37 cellular contexts compared by ENCODE assay signal in genomic region chr1:18657436-18658179, GRCh38. TPM values are rescaled to one million over a fixed set of nuclear protein-coding genes. Genes with fewer than 3 reads are reported as not detected.
"Had no signal": no experiment of that assay in that cellular context is flagged by ENCODE, and none has a peak within 500 bp of the region (broad histone marks: within the 10 kb centered on the region; RNA-seq: fewer than 3 reads in every experiment).

No MANE protein-coding gene starts in this region.

- H3K27ac Mint-ChIP-seq: activated CD8-positive, alpha-beta T cell treated with anti-CD3 and anti-CD28 coated beads for 36 hours; activated T-cell treated with anti-CD3 and anti-CD28 coated beads, Interleukin-2, amount 50 U/mL, for 72 hours; effector memory CD8-positive, alpha-beta T cell; progenitor cell of endocrine pancreas; stimulated activated memory B cell treated with anti-CD40 and anti-IgM and Interleukin-4, amounts not matched to agents 10 μg/mL and 1 μg/mL and 100 μg/mL, for 72 hours; T-helper 1 cell treated with Interleukin-12 subunit alpha and Interleukin-12 subunit beta and Interleukin-4 antibody, amounts not matched to agents 30 μg/mL and 1 μg/mL, for 36 hours had no signal

- H3K9me3 ChIP-seq: body of pancreas, gastroesophageal sphincter, neutrophil, ovary, sigmoid colon, upper lobe of left lung, vagina had no signal

- H3K4me3 Mint-ChIP-seq: activated CD8-positive, alpha-beta T cell treated with anti-CD3 and anti-CD28 coated beads for 36 hours; activated T-cell treated with anti-CD3 and anti-CD28 coated beads, Interleukin-2, amount 50 U/mL, for 72 hours; effector memory CD8-positive, alpha-beta T cell; naive thymus-derived CD8-positive, alpha-beta T cell; stimulated activated memory B cell treated with anti-CD40 and anti-IgM and Interleukin-4, amounts not matched to agents 10 μg/mL and 1 μg/mL and 100 μg/mL, for 72 hours; stimulated activated naive CD8-positive, alpha-beta T cell treated with anti-CD3 and anti-CD28 coated beads, Interleukin-15, amount 100 ng/mL, for 72 hours; T-helper 1 cell treated with Interleukin-12 subunit alpha and Interleukin-12 subunit beta and Interleukin-4 antibody, amounts not matched to agents 30 μg/mL and 1 μg/mL, for 36 hours had no signal

- H3K36me3 Mint-ChIP-seq: activated naive CD4-positive, alpha-beta T cell treated with anti-CD3 and anti-CD28 coated beads, Interleukin-2, amount 50 U/mL, for 72 hours; naive thymus-derived CD8-positive, alpha-beta T cell; stimulated activated memory B cell treated with anti-CD40 and anti-IgM and Interleukin-4, amounts not matched to agents 10 μg/mL and 1 μg/mL and 100 μg/mL, for 72 hours had no signal

- H3K27ac ChIP-seq: body of pancreas, coronary artery, dorsolateral prefrontal cortex, gastroesophageal sphincter, hepatocyte, neutrophil, ovary, sigmoid colon, upper lobe of left lung, vagina had no signal

- H3K4me1 Mint-ChIP-seq: stimulated activated memory B cell treated with anti-CD40 and anti-IgM and Interleukin-4, amounts not matched to agents 10 μg/mL and 1 μg/mL and 100 μg/mL, for 72 hours had no signal

- H3K9me3 Mint-ChIP-seq: activated CD8-positive, alpha-beta T cell treated with anti-CD3 and anti-CD28 coated beads for 36 hours; activated naive CD4-positive, alpha-beta T cell treated with anti-CD3 and anti-CD28 coated beads, Interleukin-2, amount 50 U/mL, for 72 hours; activated T-cell treated with anti-CD3 and anti-CD28 coated beads, Interleukin-2, amount 50 U/mL, for 72 hours; effector memory CD8-positive, alpha-beta T cell; naive thymus-derived CD8-positive, alpha-beta T cell; stimulated activated memory B cell treated with anti-CD40 and anti-IgM and Interleukin-4, amounts not matched to agents 10 μg/mL and 1 μg/mL and 100 μg/mL, for 72 hours; stimulated activated naive CD8-positive, alpha-beta T cell treated with anti-CD3 and anti-CD28 coated beads, Interleukin-15, amount 100 ng/mL, for 72 hours; T-helper 1 cell treated with Interleukin-12 subunit alpha and Interleukin-12 subunit beta and Interleukin-4 antibody, amounts not matched to agents 30 μg/mL and 1 μg/mL, for 36 hours had no signal

- ATAC-seq: activated CD8-positive, alpha-beta T cell treated with anti-CD3 and anti-CD28 coated beads for 36 hours; activated naive CD4-positive, alpha-beta T cell treated with anti-CD3 and anti-CD28 coated beads, Interleukin-2, amount 50 U/mL, for 72 hours; activated T-cell treated with anti-CD3 and anti-CD28 coated beads, Interleukin-2, amount 50 U/mL, for 72 hours; body of pancreas; effector memory CD8-positive, alpha-beta T cell; gastroesophageal sphincter; left colon; naive thymus-derived CD8-positive, alpha-beta T cell; stimulated activated memory B cell treated with anti-CD40 and anti-IgM and Interleukin-4, amounts not matched to agents 10 μg/mL and 1 μg/mL and 100 μg/mL, for 72 hours; stimulated activated naive CD8-positive, alpha-beta T cell treated with anti-CD3 and anti-CD28 coated beads, Interleukin-15, amount 100 ng/mL, for 72 hours had no signal

- H3K36me3 ChIP-seq: gastroesophageal sphincter, neutrophil, ovary, sigmoid colon, upper lobe of left lung, vagina had no signal

- DNase-seq: activated CD4-positive, alpha-beta T cell treated with anti-CD3 and anti-CD28 coated beads, Interleukin-2, amount 50 U/mL, for 1 hour; activated CD8-positive, alpha-beta T cell treated with anti-CD3 and anti-CD28 coated beads for 36 hours; activated naive CD4-positive, alpha-beta T cell; activated T-cell treated with anti-CD3 and anti-CD28 coated beads for 4 hours; activated T-cell treated with anti-CD3 and anti-CD28 coated beads, Interleukin-2, amount 50 U/mL, for 72 hours; anterior cingulate cortex; body of pancreas; dorsolateral prefrontal cortex; effector memory CD8-positive, alpha-beta T cell; kidney; left colon; mammary epithelial cell; naive thymus-derived CD8-positive, alpha-beta T cell; ovary; sigmoid colon; small intestine; stimulated activated CD4-positive, alpha-beta T cell treated with anti-CD3 and anti-CD28 coated beads, Interleukin-4, amount 100 ng/mL, for 24 hours; stimulated activated naive CD8-positive, alpha-beta T cell treated with anti-CD3 and anti-CD28 coated beads, Interleukin-15, amount 100 ng/mL, for 72 hours; substantia nigra; SW 1271; upper lobe of left lung had no signal

- H3K4me1 ChIP-seq: gastroesophageal sphincter, sigmoid colon, upper lobe of left lung, vagina had no signal

- H3K27me3 ChIP-seq: ovary, vagina had no signal

- H3K4me3 ChIP-seq: body of pancreas, coronary artery, dorsolateral prefrontal cortex, gastroesophageal sphincter, hepatocyte, ovary, sigmoid colon, upper lobe of left lung, vagina had no signal

RNA-seq across cellular contexts. Expression of gene PAX7, which starts 27.0 kb away (rescaled TPM):
- total RNA-seq: activated CD8-positive, alpha-beta T cell treated with anti-CD3 and anti-CD28 coated beads for 36 hours; activated naive CD4-positive, alpha-beta T cell treated with anti-CD3 and anti-CD28 coated beads, Interleukin-2, amount 50 U/mL, for 72 hours; activated T-cell treated with anti-CD3 and anti-CD28 coated beads, Interleukin-2, amount 50 U/mL, for 72 hours; body of pancreas; cardiac septum; endothelial cell of umbilical vein; fibroblast of lung; fibroblast of villous mesenchyme; gastroesophageal sphincter; hepatocyte; kidney; left colon; liver; mammary epithelial cell; naive thymus-derived CD8-positive, alpha-beta T cell; ovary; progenitor cell of endocrine pancreas; sigmoid colon; upper lobe of left lung; vagina had no signal
- polyA plus RNA-seq: adipose tissue; endothelial cell of umbilical vein; esophagus; fibroblast of lung; hepatocyte; liver; mammary epithelial cell; naive thymus-derived CD8-positive, alpha-beta T cell; ovary; sigmoid colon had no signal
